In the genomic region with DNA sequence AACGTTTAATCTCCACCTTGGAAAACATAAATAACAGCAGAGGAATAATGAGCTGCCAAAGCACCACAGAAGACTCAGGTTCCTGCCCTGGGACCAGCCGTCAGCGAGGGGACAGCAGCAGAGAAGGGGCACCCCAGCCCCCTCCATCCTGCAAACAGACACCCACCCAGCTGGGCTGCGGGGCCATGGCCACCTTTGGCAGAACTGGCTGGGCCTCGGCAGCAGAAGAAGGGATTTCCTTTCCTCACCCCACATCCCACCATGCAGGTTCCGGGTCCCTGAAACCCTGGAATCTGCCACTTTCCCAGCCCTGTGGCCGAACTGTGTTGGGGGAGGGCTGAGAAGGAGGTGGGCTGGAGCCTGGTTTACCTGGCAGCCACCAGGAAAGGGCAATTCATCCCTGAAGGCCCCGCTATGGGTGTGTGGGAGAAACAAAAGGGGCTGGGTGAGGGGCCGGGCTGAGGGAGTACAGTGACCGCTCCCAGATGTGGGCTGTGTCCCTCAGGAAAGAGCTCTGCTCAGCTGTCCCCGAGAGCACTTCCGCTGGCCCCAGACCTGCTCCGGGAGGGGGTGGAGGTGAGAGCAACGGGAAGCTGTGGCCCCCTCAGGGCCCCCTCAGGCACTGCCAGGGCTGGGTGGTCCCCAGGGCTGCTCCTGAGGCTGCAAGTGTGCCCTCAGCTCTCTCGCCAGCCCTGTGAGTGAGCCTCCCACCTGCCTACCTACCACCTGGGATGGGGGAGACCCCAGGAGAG, we compare ENCODE assay signal across 1 cellular context.
TF ChIP-seq lines count a peak whose summit lies in the region.

No MANE protein-coding gene starts in this region.

TF ChIP-seq in endothelial cell of umbilical vein, 7 proteins besides CTCF, POLR2A, EP300 and RAD21:
- TF ChIP-seq MAX (IDR thresholded peaks at IDR 0.05; ENCODE audit: insufficient read depth, insufficient read length), result no peak
